In the genomic region with DNA sequence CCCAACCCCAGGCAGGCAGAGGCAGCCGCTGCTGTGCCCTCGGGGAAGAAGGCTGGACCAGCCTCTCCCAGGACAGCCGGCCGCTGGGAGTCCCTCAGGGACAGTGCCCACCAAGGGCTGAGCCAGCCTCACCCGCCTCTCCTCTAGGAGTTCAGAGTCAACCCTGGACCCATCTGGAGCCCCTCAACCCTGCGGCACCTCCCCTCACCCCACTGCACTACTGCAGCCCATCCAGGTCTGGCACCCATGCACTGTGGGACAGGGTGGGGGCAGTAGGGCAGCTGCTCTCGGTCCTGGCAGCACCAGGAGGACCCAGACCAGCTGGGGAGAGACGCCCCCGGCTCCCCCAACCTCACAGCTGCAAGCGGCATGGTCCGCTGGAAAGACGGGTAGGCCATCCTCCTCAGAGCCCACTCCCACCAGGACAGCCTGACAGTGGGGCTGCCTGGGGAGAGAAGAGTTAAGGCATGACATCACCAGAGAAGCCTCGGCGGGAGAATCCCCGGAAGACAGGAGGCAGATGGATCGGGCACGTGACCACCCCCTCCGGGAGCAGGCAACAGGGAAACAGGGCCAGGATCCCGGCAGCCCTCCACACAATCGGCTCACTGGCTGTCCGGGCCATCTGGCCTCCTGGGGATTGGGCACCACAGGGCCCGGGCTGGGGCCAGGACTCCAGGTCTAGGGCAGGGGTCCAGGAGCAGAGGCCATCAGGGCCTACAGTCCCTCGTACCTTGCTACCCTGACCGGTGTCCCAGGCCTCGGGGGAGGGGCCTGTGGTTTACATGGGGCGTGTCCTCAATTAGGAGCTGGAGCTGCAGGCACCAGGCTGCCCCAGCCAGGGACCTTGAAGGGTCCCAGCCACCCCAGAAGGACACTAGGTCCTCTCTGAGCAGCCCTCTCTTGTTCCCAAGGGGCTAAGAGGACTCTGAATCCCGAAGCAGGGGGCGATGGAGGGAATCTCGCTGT, we compare ENCODE assay signal across 1 cellular context.
TF ChIP-seq lines count a peak whose summit lies in the region.

No MANE protein-coding gene starts in this region.

TF ChIP-seq in HepG2, 621 proteins besides CTCF, POLR2A, EP300 and RAD21 (continued from another document):
- TF ChIP-seq, protein P1, sequence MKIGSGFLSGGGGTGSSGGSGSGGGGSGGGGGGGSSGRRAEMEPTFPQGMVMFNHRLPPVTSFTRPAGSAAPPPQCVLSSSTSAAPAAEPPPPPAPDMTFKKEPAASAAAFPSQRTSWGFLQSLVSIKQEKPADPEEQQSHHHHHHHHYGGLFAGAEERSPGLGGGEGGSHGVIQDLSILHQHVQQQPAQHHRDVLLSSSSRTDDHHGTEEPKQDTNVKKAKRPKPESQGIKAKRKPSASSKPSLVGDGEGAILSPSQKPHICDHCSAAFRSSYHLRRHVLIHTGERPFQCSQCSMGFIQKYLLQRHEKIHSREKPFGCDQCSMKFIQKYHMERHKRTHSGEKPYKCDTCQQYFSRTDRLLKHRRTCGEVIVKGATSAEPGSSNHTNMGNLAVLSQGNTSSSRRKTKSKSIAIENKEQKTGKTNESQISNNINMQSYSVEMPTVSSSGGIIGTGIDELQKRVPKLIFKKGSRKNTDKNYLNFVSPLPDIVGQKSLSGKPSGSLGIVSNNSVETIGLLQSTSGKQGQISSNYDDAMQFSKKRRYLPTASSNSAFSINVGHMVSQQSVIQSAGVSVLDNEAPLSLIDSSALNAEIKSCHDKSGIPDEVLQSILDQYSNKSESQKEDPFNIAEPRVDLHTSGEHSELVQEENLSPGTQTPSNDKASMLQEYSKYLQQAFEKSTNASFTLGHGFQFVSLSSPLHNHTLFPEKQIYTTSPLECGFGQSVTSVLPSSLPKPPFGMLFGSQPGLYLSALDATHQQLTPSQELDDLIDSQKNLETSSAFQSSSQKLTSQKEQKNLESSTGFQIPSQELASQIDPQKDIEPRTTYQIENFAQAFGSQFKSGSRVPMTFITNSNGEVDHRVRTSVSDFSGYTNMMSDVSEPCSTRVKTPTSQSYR (CRISPR knock-in tag; IDR thresholded peaks at IDR 0.05; ENCODE audit: borderline replicate concordance): no peak
- TF ChIP-seq, protein P2, sequence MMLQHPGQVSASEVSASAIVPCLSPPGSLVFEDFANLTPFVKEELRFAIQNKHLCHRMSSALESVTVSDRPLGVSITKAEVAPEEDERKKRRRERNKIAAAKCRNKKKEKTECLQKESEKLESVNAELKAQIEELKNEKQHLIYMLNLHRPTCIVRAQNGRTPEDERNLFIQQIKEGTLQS (CRISPR knock-in tag; IDR thresholded peaks at IDR 0.05): peak; percentile 63; the same call in 1 of the 2 replicates
- peak; percentile 61 for TF ChIP-seq RBM39 (IDR thresholded peaks at IDR 0.05; ENCODE audit: low read depth, low read length, poor library complexity, severe bottlenecking)
- no peak for TF ChIP-seq MED13 (CRISPR knock-in tag; IDR thresholded peaks at IDR 0.05)
- TF ChIP-seq ZNF768 (CRISPR knock-in tag; IDR thresholded peaks at IDR 0.05): no peak
- TF ChIP-seq, protein P3, sequence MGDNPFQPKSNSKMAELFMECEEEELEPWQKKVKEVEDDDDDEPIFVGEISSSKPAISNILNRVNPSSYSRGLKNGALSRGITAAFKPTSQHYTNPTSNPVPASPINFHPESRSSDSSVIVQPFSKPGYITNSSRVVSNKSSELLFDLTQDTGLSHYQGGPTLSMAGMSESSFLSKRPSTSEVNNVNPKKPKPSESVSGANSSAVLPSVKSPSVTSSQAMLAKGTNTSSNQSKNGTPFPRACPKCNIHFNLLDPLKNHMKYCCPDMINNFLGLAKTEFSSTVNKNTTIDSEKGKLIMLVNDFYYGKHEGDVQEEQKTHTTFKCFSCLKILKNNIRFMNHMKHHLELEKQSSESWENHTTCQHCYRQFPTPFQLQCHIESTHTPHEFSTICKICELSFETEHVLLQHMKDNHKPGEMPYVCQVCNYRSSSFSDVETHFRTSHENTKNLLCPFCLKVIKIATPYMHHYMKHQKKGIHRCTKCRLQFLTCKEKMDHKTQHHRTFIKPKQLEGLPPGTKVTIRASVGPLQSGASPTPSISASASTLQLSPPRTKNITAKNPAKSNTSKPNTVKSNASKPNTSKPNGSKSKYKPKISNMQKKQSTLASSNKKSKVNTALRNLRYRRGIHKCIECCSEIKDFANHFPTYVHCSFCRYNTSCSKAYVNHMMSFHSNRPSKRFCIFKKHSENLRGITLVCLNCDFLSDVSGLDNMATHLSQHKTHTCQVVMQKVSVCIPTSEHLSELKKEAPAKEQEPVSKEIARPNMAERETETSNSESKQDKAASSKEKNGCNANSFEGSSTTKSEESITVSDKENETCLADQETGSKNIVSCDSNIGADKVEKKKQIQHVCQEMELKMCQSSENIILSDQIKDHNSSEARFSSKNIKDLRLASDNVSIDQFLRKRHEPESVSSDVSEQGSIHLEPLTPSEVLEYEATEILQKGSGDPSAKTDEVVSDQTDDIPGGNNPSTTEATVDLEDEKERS (CRISPR knock-in tag; IDR thresholded peaks at IDR 0.05): no peak
- TF ChIP-seq ZBTB3 (CRISPR knock-in tag; IDR thresholded peaks at IDR 0.05; ENCODE audit: borderline replicate concordance, low read depth): 0 out of 2 replicates have a peak, but pooled peaks have one; percentile 37
- TF ChIP-seq ZNF841 (CRISPR knock-in tag; IDR thresholded peaks at IDR 0.05; ENCODE audit: borderline replicate concordance): no peak
- no peak for TF ChIP-seq ZNF468 (CRISPR knock-in tag; IDR thresholded peaks at IDR 0.05)
- no peak for TF ChIP-seq ZSCAN30 (CRISPR knock-in tag; IDR thresholded peaks at IDR 0.05)
- TF ChIP-seq SAP130 (CRISPR knock-in tag; IDR thresholded peaks at IDR 0.05; ENCODE audit: low read depth): peak; percentile 7
- TF ChIP-seq, protein P4, sequence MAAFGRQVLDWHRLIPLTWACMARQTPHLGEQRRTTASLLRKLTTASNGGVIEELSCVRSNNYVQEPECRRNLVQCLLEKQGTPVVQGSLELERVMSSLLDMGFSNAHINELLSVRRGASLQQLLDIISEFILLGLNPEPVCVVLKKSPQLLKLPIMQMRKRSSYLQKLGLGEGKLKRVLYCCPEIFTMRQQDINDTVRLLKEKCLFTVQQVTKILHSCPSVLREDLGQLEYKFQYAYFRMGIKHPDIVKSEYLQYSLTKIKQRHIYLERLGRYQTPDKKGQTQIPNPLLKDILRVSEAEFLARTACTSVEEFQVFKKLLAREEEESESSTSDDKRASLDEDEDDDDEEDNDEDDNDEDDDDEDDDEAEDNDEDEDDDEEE (CRISPR knock-in tag; IDR thresholded peaks at IDR 0.05): peak; percentile 21; the same call in 1 of the 2 replicates
- peak; percentile 14 for TF ChIP-seq CCAR2 (optimal IDR thresholded peaks at IDR 0.05; ENCODE audit: low read depth, low read length)
- 0 out of 2 replicates have a peak, but pooled peaks have one; percentile 5 for TF ChIP-seq FOXA3 (CRISPR knock-in tag; IDR thresholded peaks at IDR 0.05)
- no peak for TF ChIP-seq GPN1 (CRISPR knock-in tag; IDR thresholded peaks at IDR 0.05; ENCODE audit: borderline replicate concordance)
- TF ChIP-seq FOXP1 (IDR thresholded peaks at IDR 0.05): no peak
- no peak for TF ChIP-seq FOXP1 (CRISPR knock-in tag; IDR thresholded peaks at IDR 0.05)
- TF ChIP-seq ZNF484 (CRISPR knock-in tag; IDR thresholded peaks at IDR 0.05; ENCODE audit: borderline replicate concordance, low read depth): no peak
- 0 out of 2 replicates have a peak, but pooled peaks have one; percentile 23 for TF ChIP-seq ZFP90 (CRISPR knock-in tag; IDR thresholded peaks at IDR 0.05; ENCODE audit: borderline replicate concordance)
- TF ChIP-seq ZSCAN21 (CRISPR knock-in tag; IDR thresholded peaks at IDR 0.05; ENCODE audit: borderline replicate concordance): no peak
- TF ChIP-seq, protein P5, sequence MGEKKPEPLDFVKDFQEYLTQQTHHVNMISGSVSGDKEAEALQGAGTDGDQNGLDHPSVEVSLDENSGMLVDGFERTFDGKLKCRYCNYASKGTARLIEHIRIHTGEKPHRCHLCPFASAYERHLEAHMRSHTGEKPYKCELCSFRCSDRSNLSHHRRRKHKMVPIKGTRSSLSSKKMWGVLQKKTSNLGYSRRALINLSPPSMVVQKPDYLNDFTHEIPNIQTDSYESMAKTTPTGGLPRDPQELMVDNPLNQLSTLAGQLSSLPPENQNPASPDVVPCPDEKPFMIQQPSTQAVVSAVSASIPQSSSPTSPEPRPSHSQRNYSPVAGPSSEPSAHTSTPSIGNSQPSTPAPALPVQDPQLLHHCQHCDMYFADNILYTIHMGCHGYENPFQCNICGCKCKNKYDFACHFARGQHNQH (CRISPR knock-in tag; IDR thresholded peaks at IDR 0.05): 0 out of 2 replicates have a peak, but pooled peaks have one; percentile 45
- no peak for TF ChIP-seq KDM5A (IDR thresholded peaks at IDR 0.05; ENCODE audit: borderline replicate concordance, low read length)
- TF ChIP-seq, protein P6, sequence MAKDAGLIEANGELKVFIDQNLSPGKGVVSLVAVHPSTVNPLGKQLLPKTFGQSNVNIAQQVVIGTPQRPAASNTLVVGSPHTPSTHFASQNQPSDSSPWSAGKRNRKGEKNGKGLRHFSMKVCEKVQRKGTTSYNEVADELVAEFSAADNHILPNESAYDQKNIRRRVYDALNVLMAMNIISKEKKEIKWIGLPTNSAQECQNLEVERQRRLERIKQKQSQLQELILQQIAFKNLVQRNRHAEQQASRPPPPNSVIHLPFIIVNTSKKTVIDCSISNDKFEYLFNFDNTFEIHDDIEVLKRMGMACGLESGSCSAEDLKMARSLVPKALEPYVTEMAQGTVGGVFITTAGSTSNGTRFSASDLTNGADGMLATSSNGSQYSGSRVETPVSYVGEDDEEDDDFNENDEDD (CRISPR knock-in tag; IDR thresholded peaks at IDR 0.05; ENCODE audit: borderline replicate concordance): peak; percentile 87; the same call in 1 of the 2 replicates
- no peak for TF ChIP-seq THAP11 (CRISPR knock-in tag; IDR thresholded peaks at IDR 0.05)
- TF ChIP-seq ARNTL (CRISPR knock-in tag; IDR thresholded peaks at IDR 0.05): peak; percentile 97
- TF ChIP-seq, protein P7, sequence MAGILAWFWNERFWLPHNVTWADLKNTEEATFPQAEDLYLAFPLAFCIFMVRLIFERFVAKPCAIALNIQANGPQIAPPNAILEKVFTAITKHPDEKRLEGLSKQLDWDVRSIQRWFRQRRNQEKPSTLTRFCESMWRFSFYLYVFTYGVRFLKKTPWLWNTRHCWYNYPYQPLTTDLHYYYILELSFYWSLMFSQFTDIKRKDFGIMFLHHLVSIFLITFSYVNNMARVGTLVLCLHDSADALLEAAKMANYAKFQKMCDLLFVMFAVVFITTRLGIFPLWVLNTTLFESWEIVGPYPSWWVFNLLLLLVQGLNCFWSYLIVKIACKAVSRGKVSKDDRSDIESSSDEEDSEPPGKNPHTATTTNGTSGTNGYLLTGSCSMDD (CRISPR knock-in tag; IDR thresholded peaks at IDR 0.05): no peak
- TF ChIP-seq MTA3 (CRISPR knock-in tag; IDR thresholded peaks at IDR 0.05): no peak
- TF ChIP-seq GABPB1 (CRISPR knock-in tag; IDR thresholded peaks at IDR 0.05): peak; percentile 82
- TF ChIP-seq SP140L (CRISPR knock-in tag; IDR thresholded peaks at IDR 0.05; ENCODE audit: borderline replicate concordance): no peak
- TF ChIP-seq, protein P8, sequence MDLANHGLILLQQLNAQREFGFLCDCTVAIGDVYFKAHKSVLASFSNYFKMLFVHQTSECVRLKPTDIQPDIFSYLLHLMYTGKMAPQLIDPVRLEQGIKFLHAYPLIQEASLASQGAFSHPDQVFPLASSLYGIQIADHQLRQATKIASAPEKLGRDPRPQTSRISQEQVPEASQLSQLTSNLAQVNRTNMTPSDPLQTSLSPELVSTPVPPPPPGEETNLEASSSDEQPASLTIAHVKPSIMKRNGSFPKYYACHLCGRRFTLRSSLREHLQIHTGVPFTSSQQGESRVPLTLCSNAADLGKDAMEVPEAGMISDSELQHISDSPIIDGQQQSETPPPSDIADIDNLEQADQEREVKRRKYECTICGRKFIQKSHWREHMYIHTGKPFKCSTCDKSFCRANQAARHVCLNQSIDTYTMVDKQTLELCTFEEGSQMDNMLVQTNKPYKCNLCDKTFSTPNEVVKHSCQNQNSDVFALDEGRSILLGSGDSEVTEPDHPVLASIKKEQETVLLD (CRISPR knock-in tag; IDR thresholded peaks at IDR 0.05; ENCODE audit: low read depth): 0 out of 2 replicates have a peak, but pooled peaks have one; percentile 34
- TF ChIP-seq YEATS2 (CRISPR knock-in tag; IDR thresholded peaks at IDR 0.05; ENCODE audit: borderline replicate concordance): 0 out of 2 replicates have a peak, but pooled peaks have one; percentile 19
- TF ChIP-seq ZNF354B (CRISPR knock-in tag; IDR thresholded peaks at IDR 0.05): 0 out of 2 replicates have a peak, but pooled peaks have one; percentile 33
- TF ChIP-seq EEA1 (CRISPR knock-in tag; IDR thresholded peaks at IDR 0.05; ENCODE audit: borderline replicate concordance): no peak
- TF ChIP-seq, protein P9, sequence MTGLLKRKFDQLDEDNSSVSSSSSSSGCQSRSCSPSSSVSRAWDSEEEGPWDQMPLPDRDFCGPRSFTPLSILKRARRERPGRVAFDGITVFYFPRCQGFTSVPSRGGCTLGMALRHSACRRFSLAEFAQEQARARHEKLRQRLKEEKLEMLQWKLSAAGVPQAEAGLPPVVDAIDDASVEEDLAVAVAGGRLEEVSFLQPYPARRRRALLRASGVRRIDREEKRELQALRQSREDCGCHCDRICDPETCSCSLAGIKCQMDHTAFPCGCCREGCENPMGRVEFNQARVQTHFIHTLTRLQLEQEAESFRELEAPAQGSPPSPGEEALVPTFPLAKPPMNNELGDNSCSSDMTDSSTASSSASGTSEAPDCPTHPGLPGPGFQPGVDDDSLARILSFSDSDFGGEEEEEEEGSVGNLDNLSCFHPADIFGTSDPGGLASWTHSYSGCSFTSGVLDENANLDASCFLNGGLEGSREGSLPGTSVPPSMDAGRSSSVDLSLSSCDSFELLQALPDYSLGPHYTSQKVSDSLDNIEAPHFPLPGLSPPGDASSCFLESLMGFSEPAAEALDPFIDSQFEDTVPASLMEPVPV (CRISPR knock-in tag; IDR thresholded peaks at IDR 0.05): 0 out of 2 replicates have a peak, but pooled peaks have one; percentile 49
- TF ChIP-seq PLRG1 (conservative IDR thresholded peaks at IDR 0.05): no peak
- TF ChIP-seq RBFOX2 (IDR thresholded peaks at IDR 0.05; ENCODE audit: low read depth, low read length): 0 out of 2 replicates have a peak, but pooled peaks have one; percentile 14
TF ChIP-seq in HepG2: peak in this region for 90.
